ENCODE assay signal across 8 cellular contexts in genomic region chr19:51887522-51888498, GRCh38. TPM values are rescaled to one million over a fixed set of nuclear protein-coding genes. Genes with fewer than 3 reads are reported as not detected.
DNase-seq lines count a peak whose midpoint lies in the region; ATAC-seq, FAIRE-seq and TF ChIP-seq lines count a peak whose summit lies in the region.

TSS of gene ZNF577 (minus strand) at chr19:51887951. CDS start at chr19:51880382, 7,569 bp downstream.

- H3K36me3 ChIP-seq in HepG2 (replicated peaks in 1 of 2; ENCODE audit: control insufficient read depth in 1 of 2, insufficient read depth in 2 of 2, low read length in 2 of 2), result peaks cover 15 to 22% of the 10 kb centered on the region in 2 experiments; a peak in 4 of 5 replicates

- H3K27me3 Mint-ChIP-seq in activated CD8-positive, alpha-beta T cell treated with anti-CD3 and anti-CD28 coated beads, Interleukin-2, amount 10 ng/mL, durations not matched to agents 7 days and 5 days (ENCODE audit: low read depth), result no peaks in the 10 kb centered on the region

- no peak for TF ChIP-seq EP300 in HepG2 (IDR thresholded peaks at IDR 0.05; ENCODE audit: low read depth in 2 of 2, low read length in 2 of 2)
- no peak for TF ChIP-seq EP300 in HepG2 (CRISPR knock-in tag; IDR thresholded peaks at IDR 0.05; ENCODE audit: borderline replicate concordance)

- POLR2A ChIA-PET in activated CD8-positive, alpha-beta T cell treated with anti-CD3 and anti-CD28 coated beads, Interleukin-2, amount 10 ng/mL, durations not matched to agents 7 days and 5 days (lab: Charles Lee), result interaction anchor here (0.5 kb wide), 1 partner anchor 20 kb away, joined by 3 read pairs; no protein-coding TSS in a partner anchor
- POLR2A ChIA-PET in HepG2 (lab: Yijun Ruan, JAX), result no interaction called here

- in situ Hi-C loops in HepG2 (cut with HindIII; ENCODE audit: extremely low pct_ligation_motif_present, low pct_unique_long_range_greater_than_20kb), result no loop called here

- H3K9me3 ChIP-seq in HepG2 (ENCODE audit: low read length), result peaks cover 75% of the 10 kb centered on the region

- peaks cover 7% of the 10 kb centered on the region for H3K4me1 Mint-ChIP-seq in activated CD8-positive, alpha-beta T cell treated with anti-CD3 and anti-CD28 coated beads, Interleukin-2, amount 10 ng/mL, durations not matched to agents 7 days and 5 days (ENCODE audit: low read depth)

- no peaks in the 10 kb centered on the region for H3K27me3 ChIP-seq in HepG2 (ENCODE audit: control insufficient read depth in 1 of 2, insufficient read depth in 2 of 2, low read length in 2 of 2)

- no peak for TF ChIP-seq POLR2A in HepG2 (IDR thresholded peaks at IDR 0.05; ENCODE audit: insufficient read depth in 1 of 2, low read depth in 2 of 2, low read length in 2 of 2)

- no peak for FAIRE-seq in HepG2 (lab: Jason Lieb, UNC)

- DNase-seq in AG09309 (ENCODE audit: low read depth) (peak; percentile 70), HuH-7.5 (ENCODE audit: low spot score) (peak; percentile 25), HepG2 (ENCODE audit: low spot score) (no peak), NCI-H2227 (lab: John Stamatoyannopoulos, UW; ENCODE audit: unreplicated experiment) (no peak)
- peak; percentile 85 for DNase-seq in activated CD8-positive, alpha-beta T cell treated with anti-CD3 and anti-CD28 coated beads, Interleukin-2, amount 10 ng/mL, durations not matched to agents 7 days and 5 days
- DNase-seq in effector CD4-positive, alpha-beta T cell, result peak; percentile 56
- DNase-seq in stimulated activated CD4-positive, alpha-beta T cell treated with anti-CD3 and anti-CD28 coated beads, Interleukin-1b, Interleukin-23, amount 100 ng/mL, for 24 hours (ENCODE audit: low read depth in 4 of 4, low spot score in 1 of 4), result peak; percentile 9 to 50 (median 30)

- no peak within 1 kb of the TSS for H3K27ac ChIP-seq in HepG2 (ENCODE audit: extremely low read length, insufficient read depth, low read length)

- H2AFZ ChIP-seq in HepG2 (ENCODE audit: low read length), result no peak within 1 kb of the TSS

- no TSS peak for BruUV-seq in HepG2 (replicated peaks; lab: Mats Ljungman, UMichigan)

- no peak within 1 kb of the TSS for H3K9ac ChIP-seq in HepG2 (ENCODE audit: insufficient read depth, low read depth, low read length)

- H3K79me2 ChIP-seq in HepG2 (ENCODE audit: insufficient read depth, low read length), result no peaks in the 10 kb centered on the region

- no peaks in the 10 kb centered on the region for H4K20me1 ChIP-seq in HepG2 (ENCODE audit: insufficient read depth, low read length)

- no peak within 1 kb of the TSS for H3K4me2 ChIP-seq in HepG2 (ENCODE audit: low read depth, low read length)

- peak within 1 kb of the TSS; percentile 92 for H3K27ac Mint-ChIP-seq in activated CD8-positive, alpha-beta T cell treated with anti-CD3 and anti-CD28 coated beads, Interleukin-2, amount 10 ng/mL, durations not matched to agents 7 days and 5 days

- H3K4me3 ChIP-seq in AG09309 (ENCODE audit: control insufficient read depth, low read depth, low read length) (peak within 1 kb of the TSS; percentile 80), HepG2 (replicated peaks in 1 of 3; ENCODE audit: insufficient read depth in 1 of 3, low read depth in 2 of 3, low read length in 3 of 3) (no peak within 1 kb of the TSS)

- no peaks in the 10 kb centered on the region for H3K4me1 ChIP-seq in HepG2 (ENCODE audit: insufficient read depth, low read length)

- no peak for TF ChIP-seq RAD21 in HepG2 (CRISPR knock-in tag; IDR thresholded peaks at IDR 0.05)

- intact Hi-C loops in HepG2 (cut with micrococcal nuclease; ENCODE audit: unreplicated experiment), result no loop called here

- 98% methylated on average over 55 of the region's 56 CpGs for WGBS in HepG2 (ENCODE audit: low lambda C conversion rate)

- H3K4me3 Mint-ChIP-seq in activated CD8-positive, alpha-beta T cell treated with anti-CD3 and anti-CD28 coated beads, Interleukin-2, amount 10 ng/mL, durations not matched to agents 7 days and 5 days, result peak within 1 kb of the TSS; percentile 91

- no peak for TF ChIP-seq CTCF in AG09309 (IDR thresholded peaks at IDR 0.05; ENCODE audit: control insufficient read depth, insufficient read depth, low read depth, low read length, missing control alignments)
- no peak for TF ChIP-seq CTCF in HepG2 (CRISPR knock-in tag; IDR thresholded peaks at IDR 0.05)

- H3K36me3 Mint-ChIP-seq in activated CD8-positive, alpha-beta T cell treated with anti-CD3 and anti-CD28 coated beads, Interleukin-2, amount 10 ng/mL, durations not matched to agents 7 days and 5 days (ENCODE audit: low read depth), result peaks cover 79% of the 10 kb centered on the region

- peak; percentile 92 for ATAC-seq in activated CD8-positive, alpha-beta T cell treated with anti-CD3 and anti-CD28 coated beads, Interleukin-2, amount 10 ng/mL, durations not matched to agents 7 days and 5 days
- ATAC-seq in HepG2 (no peak), HG03095 (IDR thresholded peaks at IDR 0.05; ENCODE audit: unreplicated experiment) (no peak)

- peaks cover 69% of the 10 kb centered on the region for H3K9me3 Mint-ChIP-seq in activated CD8-positive, alpha-beta T cell treated with anti-CD3 and anti-CD28 coated beads, Interleukin-2, amount 10 ng/mL, durations not matched to agents 7 days and 5 days (ENCODE audit: insufficient read depth)

- CTCF ChIA-PET in activated CD8-positive, alpha-beta T cell treated with anti-CD3 and anti-CD28 coated beads, Interleukin-2, amount 10 ng/mL, durations not matched to agents 7 days and 5 days (lab: Charles Lee), result no interaction called here
- CTCF ChIA-PET in HepG2 (lab: Yijun Ruan, JAX; ENCODE audit: low intra/inter-chr PET ratio, low total read pairs), result no interaction called here

TF ChIP-seq in HepG2, 621 proteins besides CTCF, POLR2A, EP300 and RAD21 (continues in another document):
- TF ChIP-seq RBM22 (optimal IDR thresholded peaks at IDR 0.05; ENCODE audit: low read length) (peak; percentile 23), HMGXB4 (CRISPR knock-in tag; IDR thresholded peaks at IDR 0.05; ENCODE audit: borderline replicate concordance in 1 of 2, low read depth in 1 of 2) (no peak), MBD4 (IDR thresholded peaks at IDR 0.05; ENCODE audit: borderline replicate concordance, low read length) (no peak), MAFK (conservative IDR thresholded peaks at IDR 0.05 in 1 of 2, IDR thresholded peaks at IDR 0.05 in 1 of 2; ENCODE audit: low read length in 2 of 2) (no peak), FOXP1 (IDR thresholded peaks at IDR 0.05) (no peak), FOXP1 (CRISPR knock-in tag; IDR thresholded peaks at IDR 0.05) (no peak), LBX2 (CRISPR knock-in tag; IDR thresholded peaks at IDR 0.05; ENCODE audit: borderline replicate concordance) (no peak), ZNF816 (CRISPR knock-in tag; IDR thresholded peaks at IDR 0.05; ENCODE audit: borderline replicate concordance) (no peak), ZNF550 (CRISPR knock-in tag; IDR thresholded peaks at IDR 0.05; ENCODE audit: borderline replicate concordance) (no peak), CEBPB (IDR thresholded peaks at IDR 0.05; ENCODE audit: borderline replicate concordance, low read depth, low read length) (peak; percentile 27; the same call in 1 of the 2 replicates)

RNA-seq across cellular contexts. Expression of gene ZNF577, which starts in this region (rescaled TPM):
- 1 to 10 TPM; 6.0 to 7.6 TPM for total RNA-seq in activated CD8-positive, alpha-beta T cell treated with anti-CD3 and anti-CD28 coated beads, Interleukin-2, amount 10 ng/mL, durations not matched to agents 7 days and 5 days
- 3.2 and 5.7 TPM in 2 replicates for total RNA-seq in HepG2 (2016; rRNA removed; fragmentation: Illumina TruSeq; extraction: Trizol)
- 27.9 and 28.0 TPM in 2 replicates for total RNA-seq in HepG2 (2016; cell fraction: cytosol; rRNA removed; fragmentation: Illumina TruSeq; extraction: Trizol; ENCODE audit: low read depth)
- total RNA-seq in HepG2 (2016; cell fraction: insoluble cytoplasmic fraction; rRNA removed; fragmentation: Illumina TruSeq; extraction: Trizol), result 4.0 and 7.0 TPM in 2 replicates
- total RNA-seq in HepG2 (2016; cell fraction: membrane; rRNA removed; fragmentation: Illumina TruSeq; extraction: Trizol), result 5.4 and 8.7 TPM in 2 replicates
- 11.7 and 17.0 TPM in 2 replicates for total RNA-seq in HepG2 (2016; cell fraction: nucleus; rRNA removed; fragmentation: Illumina TruSeq; extraction: Trizol)
- 7.1 and 7.6 TPM in 2 replicates for polyA plus RNA-seq in HepG2 (2011; rRNA removed)
- 1.0 and 2.1 TPM in 2 replicates for polyA plus RNA-seq in HepG2 (2011; cell fraction: cytosol; rRNA removed)
- polyA plus RNA-seq in HepG2 (2011; cell fraction: nucleus; rRNA removed), result 15.1 and 18.8 TPM in 2 replicates
- 2.9 and 5.2 TPM in 2 replicates for polyA plus RNA-seq in HepG2 (2012)
- 0.58 and 0.89 TPM in 2 replicates for polyA plus RNA-seq in HepG2 (2016; cell fraction: cytosol; fragmentation: Illumina TruSeq; extraction: Trizol; ENCODE audit: low read depth)
- 3.7 and 4.3 TPM in 2 replicates for polyA plus RNA-seq in HepG2 (2016; cell fraction: insoluble cytoplasmic fraction; fragmentation: Illumina TruSeq; extraction: Trizol; ENCODE audit: low read depth)
- 0.81 and 0.90 TPM in 2 replicates for polyA plus RNA-seq in HepG2 (2016; cell fraction: membrane; fragmentation: Illumina TruSeq; extraction: Trizol; ENCODE audit: low read depth)
- polyA plus RNA-seq in HepG2 (2016; cell fraction: nucleus; fragmentation: Illumina TruSeq; extraction: Trizol; ENCODE audit: insufficient read depth, low read depth), result 12.5 and 13.3 TPM in 2 replicates
- polyA minus RNA-seq in HepG2 (2011; rRNA and poly(A)+ RNA removed; ENCODE audit: low replicate concordance), result 10.4 TPM in 1 of 2 replicates, not detected in the other
- 2.7 and 4.2 TPM in 2 replicates for polyA minus RNA-seq in HepG2 (2011; cell fraction: cytosol; rRNA and poly(A)+ RNA removed)
- polyA minus RNA-seq in HepG2 (2011; cell fraction: nucleus; rRNA and poly(A)+ RNA removed), result 38.0 and 49.0 TPM in 2 replicates

Comparison
In these comparisons a context has a peak if more than half of its experiments do, and no peak if none do; other contexts are left out.
1. DNase-seq: peak in AG09309 (single experiment), HuH-7.5 (single experiment), activated CD8-positive, alpha-beta T cell treated with anti-CD3 and anti-CD28 coated beads, Interleukin-2, amount 10 ng/mL, durations not matched to agents 7 days and 5 days (single experiment), effector CD4-positive, alpha-beta T cell (single experiment) and stimulated activated CD4-positive, alpha-beta T cell treated with anti-CD3 and anti-CD28 coated beads, Interleukin-1b, Interleukin-23, amount 100 ng/mL, for 24 hours (4 of 4); none in HepG2 (single experiment) and NCI-H2227 (single experiment).